ENCODE assay signal across 16 cellular contexts in genomic region chr2:47779416-47779790, GRCh38. TPM values are rescaled to one million over a fixed set of nuclear protein-coding genes. Genes with fewer than 3 reads are reported as not detected.
DNase-seq lines count a peak whose midpoint lies in the region; ATAC-seq and TF ChIP-seq lines count a peak whose summit lies in the region.
"Had no signal": no experiment of that assay in that cellular context is flagged by ENCODE, and none has a peak within 500 bp of the region (broad histone marks: within the 10 kb centered on the region; RNA-seq: fewer than 3 reads in every experiment).

No MANE protein-coding gene starts in this region.

- H3K27me3 Mint-ChIP-seq in neural progenitor cell (ENCODE audit: insufficient read depth, low read depth) = peaks cover 4% of the 10 kb centered on the region
- H3K27me3 Mint-ChIP-seq: CD4-positive, alpha-beta memory T cell had no signal

- H3K4me2 ChIP-seq in BLaER1 = peak overlapping the region; percentile 17; the same call in 1 of the 2 replicates
- H3K4me2 ChIP-seq in neural progenitor cell = peak overlapping the region; percentile 32
- H3K4me2 ChIP-seq: A549 had no signal

- no peak overlapping the region for H3K27ac ChIP-seq in BLaER1
- H3K27ac ChIP-seq in iPS-20b (ENCODE audit: low read length) = no peak overlapping the region
- H3K27ac ChIP-seq in neural progenitor cell = peak overlapping the region; percentile 90
- H3K27ac ChIP-seq in testis = peak overlapping the region; percentile 25 to 89
- no peak overlapping the region for H3K27ac ChIP-seq in right lobe of liver
- H3K27ac ChIP-seq: 22Rv1, A549 had no signal

- H3K4me3 Mint-ChIP-seq in neural progenitor cell = no peak overlapping the region
- H3K4me3 Mint-ChIP-seq: CD14-positive monocyte; CD4-positive, alpha-beta memory T cell; H9 had no signal

- WGBS in testis, 2 donors = 65 to 66% methylated on average over 8 of the region's 8 CpGs
- WGBS in right lobe of liver (ENCODE audit: insufficient coverage, low coverage, low lambda C conversion rate, missing lambda C conversion rate) = 85% methylated on average over 8 of the region's 8 CpGs

- peaks cover 76% of the 10 kb centered on the region for H3K4me1 ChIP-seq in BLaER1
- no peaks in the 10 kb centered on the region for H3K4me1 ChIP-seq in iPS-20b (ENCODE audit: insufficient read depth, low read length)
- peaks cover 19% of the 10 kb centered on the region for H3K4me1 ChIP-seq in neural progenitor cell
- peaks cover 52% of the 10 kb centered on the region for H3K4me1 ChIP-seq in testis
- peaks cover 0 to 8% (median 0%) of the 10 kb centered on the region in 4 donors for H3K4me1 ChIP-seq in right lobe of liver

- no peaks in the 10 kb centered on the region for H3K9me3 Mint-ChIP-seq in neural progenitor cell
- H3K9me3 Mint-ChIP-seq: CD14-positive monocyte; CD4-positive, alpha-beta memory T cell; H9 had no signal

- ATAC-seq in GM19452 (IDR thresholded peaks at IDR 0.05; ENCODE audit: unreplicated experiment) (no peak), right lobe of liver (no peak)
- ATAC-seq: A549 had no signal

- H3F3A ChIP-seq in neural progenitor cell (ENCODE audit: low read depth) = peaks cover 43% of the 10 kb centered on the region

- no peaks in the 10 kb centered on the region for H3K27me3 ChIP-seq in BLaER1
- H3K27me3 ChIP-seq in iPS-20b (ENCODE audit: insufficient read depth, low read length) = no peaks in the 10 kb centered on the region
- no peaks in the 10 kb centered on the region for H3K27me3 ChIP-seq in neural progenitor cell
- no peaks in the 10 kb centered on the region for H3K27me3 ChIP-seq in testis
- H3K27me3 ChIP-seq in right lobe of liver = no peaks in the 10 kb centered on the region

- no peak overlapping the region for H3K27ac Mint-ChIP-seq in neural progenitor cell
- H3K27ac Mint-ChIP-seq: CD14-positive monocyte; CD4-positive, alpha-beta memory T cell had no signal

- TF ChIP-seq CTCF in neural progenitor cell (IDR thresholded peaks at IDR 0.05) (no peak), testis (IDR thresholded peaks at IDR 0.05) (no peak), right lobe of liver (IDR thresholded peaks at IDR 0.05) (no peak)

- TF ChIP-seq POLR2A in testis (IDR thresholded peaks at IDR 0.05) = no peak
- TF ChIP-seq POLR2A in right lobe of liver (IDR thresholded peaks at IDR 0.05) = no peak

- DNase-seq in neural progenitor cell (ENCODE audit: low spot score) (no peak), testis (no peak), right lobe of liver (no peak), COLO668 (lab: John Stamatoyannopoulos, UW; ENCODE audit: unreplicated experiment) (no peak)
- DNase-seq: AML-193; Calu3; CD4-positive, alpha-beta memory T cell; DMS79 treated with DMSO at 0.1 percent for 48 hours; GF-D8; H9 had no signal

- H3K4me1 Mint-ChIP-seq in neural progenitor cell = no peaks in the 10 kb centered on the region

- no peaks in the 10 kb centered on the region for H3K36me3 Mint-ChIP-seq in neural progenitor cell
- H3K36me3 Mint-ChIP-seq: CD14-positive monocyte had no signal

- H3K9me3 ChIP-seq in BLaER1 (no peaks in the 10 kb centered on the region), iPS-20b (ENCODE audit: insufficient read depth, low read depth, low read length) (no peaks in the 10 kb centered on the region), neural progenitor cell (ENCODE audit: low read depth) (no peaks in the 10 kb centered on the region), testis (no peaks in the 10 kb centered on the region), right lobe of liver (no peaks in the 10 kb centered on the region)
- H3K9me3 ChIP-seq: A549 had no signal

- H4K20me1 ChIP-seq in BLaER1 = peaks cover 99% of the 10 kb centered on the region
- peaks cover 6% of the 10 kb centered on the region for H4K20me1 ChIP-seq in neural progenitor cell (ENCODE audit: low read depth)

- H3K36me3 ChIP-seq in BLaER1 (peaks cover 66% of the 10 kb centered on the region), iPS-20b (ENCODE audit: insufficient read depth, low read depth, low read length) (no peaks in the 10 kb centered on the region), neural progenitor cell (no peaks in the 10 kb centered on the region), testis (ENCODE audit: low read depth, missing control alignments) (no peaks in the 10 kb centered on the region), right lobe of liver (no peaks in the 10 kb centered on the region)

- peaks cover 10% of the 10 kb centered on the region for H3K79me2 ChIP-seq in neural progenitor cell (ENCODE audit: low read depth)

- H3K9ac ChIP-seq in BLaER1 (no peak overlapping the region), iPS-20b (ENCODE audit: low read depth, low read length) (0 out of 2 replicates have a peak overlapping the region, but pooled peaks have one; percentile 27), neural progenitor cell (no peak overlapping the region)

- no peak overlapping the region for H3K4me3 ChIP-seq in BLaER1
- H3K4me3 ChIP-seq in iPS-20b (ENCODE audit: low read length) = no peak overlapping the region
- H3K4me3 ChIP-seq in neural progenitor cell = no peak overlapping the region
- no peak overlapping the region for H3K4me3 ChIP-seq in testis
- H3K4me3 ChIP-seq in right lobe of liver = no peak overlapping the region
- H3K4me3 ChIP-seq: A549 had no signal

- H2AFZ ChIP-seq in neural progenitor cell (replicated peaks) = no peak overlapping the region

- intact Hi-C loops in testis (cut with DNase I; ENCODE audit: low total_unique reads) (no loop called here), right lobe of liver (cut with DNase I) (no loop called here)

RNA-seq across cellular contexts. Expression of gene MSH6, which starts 3.5 kb away (rescaled TPM):
- total RNA-seq in neural progenitor cell (ENCODE audit: low replicate concordance) = 204 and 276 TPM in 2 replicates
- 100 to 1,000 TPM; 107 to 136 TPM for total RNA-seq in testis
- 84.9 TPM for polyA plus RNA-seq in testis (ENCODE audit: insufficient read depth, low read depth, low replicate concordance)
- 10 to 100 TPM; 19.7 to 34.7 (median 23.0) TPM for total RNA-seq in right lobe of liver

Comparison
In these comparisons a context has a peak if more than half of its experiments do, and no peak if none do; other contexts are left out.
1. H3K27ac ChIP-seq: peak in neural progenitor cell (single experiment) and testis (2 of 2); none in BLaER1 (single experiment), iPS-20b (single experiment) and right lobe of liver (0 of 3).